7 cellular contexts compared by ENCODE assay signal in genomic region chr18:48605408-48605845, GRCh38.
DNase-seq lines count a peak whose midpoint lies in the region; ATAC-seq and TF ChIP-seq lines count a peak whose summit lies in the region.

No MANE protein-coding gene starts in this region.

- H3K4me3 ChIP-seq in kidney epithelial cell (ENCODE audit: low read depth, low read length): no peak overlapping the region

- H3K27ac Mint-ChIP-seq in activated naive CD4-positive, alpha-beta T cell treated with anti-CD3 and anti-CD28 coated beads, Interleukin-2, amount 10 ng/mL, durations not matched to agents 7 days and 5 days: no peak overlapping the region
- H3K27ac Mint-ChIP-seq in activated naive CD4-positive, alpha-beta T cell treated with anti-CD3 and anti-CD28 coated beads, Interleukin-2, amount 50 U/mL, for 72 hours: no peak overlapping the region

- no peaks in the 10 kb centered on the region for H3K27me3 ChIP-seq in kidney epithelial cell (ENCODE audit: control insufficient read depth, insufficient read depth, low read length)

- H3K4me1 Mint-ChIP-seq in activated naive CD4-positive, alpha-beta T cell treated with anti-CD3 and anti-CD28 coated beads, Interleukin-2, amount 10 ng/mL, durations not matched to agents 7 days and 5 days: no peaks in the 10 kb centered on the region

- H3K27me3 Mint-ChIP-seq in activated naive CD4-positive, alpha-beta T cell treated with anti-CD3 and anti-CD28 coated beads, Interleukin-2, amount 10 ng/mL, durations not matched to agents 7 days and 5 days: no peaks in the 10 kb centered on the region

- no peaks in the 10 kb centered on the region for H3K9me3 Mint-ChIP-seq in activated naive CD4-positive, alpha-beta T cell treated with anti-CD3 and anti-CD28 coated beads, Interleukin-2, amount 10 ng/mL, durations not matched to agents 7 days and 5 days
- H3K9me3 Mint-ChIP-seq in activated naive CD4-positive, alpha-beta T cell treated with anti-CD3 and anti-CD28 coated beads, Interleukin-2, amount 50 U/mL, for 72 hours: peaks cover 3 to 6% of the 10 kb centered on the region in 2 donors

- no peaks in the 10 kb centered on the region for H3K36me3 Mint-ChIP-seq in activated naive CD4-positive, alpha-beta T cell treated with anti-CD3 and anti-CD28 coated beads, Interleukin-2, amount 10 ng/mL, durations not matched to agents 7 days and 5 days
- no peaks in the 10 kb centered on the region for H3K36me3 Mint-ChIP-seq in activated naive CD4-positive, alpha-beta T cell treated with anti-CD3 and anti-CD28 coated beads, Interleukin-2, amount 50 U/mL, for 72 hours

- ATAC-seq in GM18502 (IDR thresholded peaks at IDR 0.05; ENCODE audit: poor library complexity, unreplicated experiment): peak; percentile 58
- ATAC-seq in HG03432 (IDR thresholded peaks at IDR 0.05; ENCODE audit: unreplicated experiment): peak; percentile 65
- no peak for ATAC-seq in activated naive CD4-positive, alpha-beta T cell treated with anti-CD3 and anti-CD28 coated beads, Interleukin-2, amount 50 U/mL, for 72 hours
- no peak for ATAC-seq in GM21515 (IDR thresholded peaks at IDR 0.05; ENCODE audit: unreplicated experiment)

- CTCF ChIA-PET in activated naive CD4-positive, alpha-beta T cell treated with anti-CD3 and anti-CD28 coated beads, Interleukin-2, amount 10 ng/mL, durations not matched to agents 7 days and 5 days (lab: Charles Lee): interaction anchor here (1.8 kb wide), 1 partner anchor 45 kb away, joined by 3 read pairs; no protein-coding TSS in a partner anchor

- no peak overlapping the region for H3K4me3 Mint-ChIP-seq in activated naive CD4-positive, alpha-beta T cell treated with anti-CD3 and anti-CD28 coated beads, Interleukin-2, amount 10 ng/mL, durations not matched to agents 7 days and 5 days

- DNase-seq in SHP77 (lab: John Stamatoyannopoulos, UW) (peak; percentile 12 to 56), kidney epithelial cell (ENCODE audit: low read depth) (no peak)
- DNase-seq in activated naive CD4-positive, alpha-beta T cell treated with anti-CD3 and anti-CD28 coated beads, Interleukin-2, amount 10 ng/mL, durations not matched to agents 7 days and 5 days: no peak
- DNase-seq in activated naive CD4-positive, alpha-beta T cell treated with anti-CD3 and anti-CD28 coated beads, Interleukin-2, amount 50 U/mL, for 72 hours (ENCODE audit: low spot score in 2 of 2): no peak

- no peaks in the 10 kb centered on the region for H3K36me3 ChIP-seq in kidney epithelial cell (ENCODE audit: control insufficient read depth, insufficient read depth, low read length)

- peak; percentile 56 for TF ChIP-seq CTCF in kidney epithelial cell (IDR thresholded peaks at IDR 0.05; ENCODE audit: insufficient read depth, low read length, poor library complexity, severe bottlenecking)

Comparison
In these comparisons a context has a peak if more than half of its experiments do, and no peak if none do; other contexts are left out.
1. ATAC-seq: peak in GM18502 (single experiment) and HG03432 (single experiment); none in activated naive CD4-positive, alpha-beta T cell treated with anti-CD3 and anti-CD28 coated beads, Interleukin-2, amount 50 U/mL, for 72 hours (0 of 2) and GM21515 (single experiment).
2. DNase-seq: peak in SHP77 (2 of 2); none in kidney epithelial cell (single experiment), activated naive CD4-positive, alpha-beta T cell treated with anti-CD3 and anti-CD28 coated beads, Interleukin-2, amount 10 ng/mL, durations not matched to agents 7 days and 5 days (single experiment) and activated naive CD4-positive, alpha-beta T cell treated with anti-CD3 and anti-CD28 coated beads, Interleukin-2, amount 50 U/mL, for 72 hours (0 of 2).